29 cellular contexts compared by ENCODE assay signal in genomic region chr16:23485841-23486240, GRCh38.
"Had no signal": no experiment of that assay in that cellular context is flagged by ENCODE, and none has a peak within 500 bp of the region (broad histone marks: within the 10 kb centered on the region; RNA-seq: fewer than 3 reads in every experiment).

No MANE protein-coding gene starts in this region.

- DNase-seq: hypothalamus; immature natural killer cell; kidney; left colon; mesendoderm; naive B cell; natural killer cell; nephron progenitor cell; occipital lobe; retina; right cardiac atrium; sigmoid colon; small intestine; stimulated activated CD4-positive, alpha-beta T cell treated with anti-CD3 and anti-CD28 coated beads, Interleukin-1b, Interleukin-23, amount 100 ng/mL, for 48 hours; stimulated activated CD4-positive, alpha-beta T cell treated with anti-CD3 and anti-CD28 coated beads, Interleukin-2, amount 100 ng/mL, for 48 hours; stimulated activated naive B cell treated with anti-CD40 and anti-IgM and Interleukin-4, amounts not matched to agents 10 μg/mL and 1 μg/mL and 100 μg/mL, for 72 hours; stimulated activated naive CD8-positive, alpha-beta T cell treated with anti-CD3 and anti-CD28 coated beads, Interleukin-15, Interleukin-2, amounts not matched to agents 100 U/mL and 50 U/mL, for 24 hours; stomach; testis; tibial artery; trophoblast cell; upper lobe of right lung had no signal

- H3K9ac ChIP-seq: neural progenitor cell, parathyroid adenoma had no signal

- H3K27ac ChIP-seq: left lung, neural progenitor cell, neutrophil, parathyroid adenoma, sigmoid colon, stomach, testis, tibial artery, upper lobe of right lung had no signal

- ATAC-seq: natural killer cell; right cardiac atrium; stimulated activated naive B cell treated with anti-CD40 and anti-IgM and Interleukin-4, amounts not matched to agents 10 μg/mL and 1 μg/mL and 100 μg/mL, for 72 hours; stimulated activated naive CD8-positive, alpha-beta T cell treated with anti-CD3 and anti-CD28 coated beads, Interleukin-15, Interleukin-2, amounts not matched to agents 100 U/mL and 50 U/mL, for 24 hours had no signal

- H3K4me1 ChIP-seq: neural progenitor cell, parathyroid adenoma, sigmoid colon, stomach, testis, tibial artery, upper lobe of right lung had no signal

- H3K27me3 ChIP-seq: left lung, neural progenitor cell, neutrophil, sigmoid colon, stomach, testis, tibial artery, upper lobe of right lung had no signal

- H3K4me3 ChIP-seq: left lung, lung, neural progenitor cell, sigmoid colon, stomach, testis, tibial artery, upper lobe of right lung had no signal

- H2AFZ ChIP-seq: neural progenitor cell, parathyroid adenoma had no signal

- H3K4me2 ChIP-seq: neural progenitor cell had no signal

- H3K9me3 ChIP-seq: left lung, neutrophil, sigmoid colon, stomach, testis, tibial artery, upper lobe of right lung had no signal

- FAIRE-seq: islet of Langerhans, kidney, small intestine, urothelium cell line had no signal
